2 cellular contexts compared by ENCODE assay signal in genomic region chr20:18679020-18679419, GRCh38.
TF ChIP-seq lines count a peak whose summit lies in the region.

No MANE protein-coding gene starts in this region.

TF ChIP-seq in GM23338, 12 proteins besides CTCF, POLR2A, EP300 and RAD21 (continued from another document):
- no peak for TF ChIP-seq REST (IDR thresholded peaks at IDR 0.05; ENCODE audit: unreplicated experiment)
- no peak for TF ChIP-seq JUNB (IDR thresholded peaks at IDR 0.05; ENCODE audit: unreplicated experiment)
- TF ChIP-seq ETS1 (IDR thresholded peaks at IDR 0.05): no peak
- no peak for TF ChIP-seq ZNF114 (CRISPR knock-in tag; IDR thresholded peaks at IDR 0.05)
- TF ChIP-seq, protein P1, sequence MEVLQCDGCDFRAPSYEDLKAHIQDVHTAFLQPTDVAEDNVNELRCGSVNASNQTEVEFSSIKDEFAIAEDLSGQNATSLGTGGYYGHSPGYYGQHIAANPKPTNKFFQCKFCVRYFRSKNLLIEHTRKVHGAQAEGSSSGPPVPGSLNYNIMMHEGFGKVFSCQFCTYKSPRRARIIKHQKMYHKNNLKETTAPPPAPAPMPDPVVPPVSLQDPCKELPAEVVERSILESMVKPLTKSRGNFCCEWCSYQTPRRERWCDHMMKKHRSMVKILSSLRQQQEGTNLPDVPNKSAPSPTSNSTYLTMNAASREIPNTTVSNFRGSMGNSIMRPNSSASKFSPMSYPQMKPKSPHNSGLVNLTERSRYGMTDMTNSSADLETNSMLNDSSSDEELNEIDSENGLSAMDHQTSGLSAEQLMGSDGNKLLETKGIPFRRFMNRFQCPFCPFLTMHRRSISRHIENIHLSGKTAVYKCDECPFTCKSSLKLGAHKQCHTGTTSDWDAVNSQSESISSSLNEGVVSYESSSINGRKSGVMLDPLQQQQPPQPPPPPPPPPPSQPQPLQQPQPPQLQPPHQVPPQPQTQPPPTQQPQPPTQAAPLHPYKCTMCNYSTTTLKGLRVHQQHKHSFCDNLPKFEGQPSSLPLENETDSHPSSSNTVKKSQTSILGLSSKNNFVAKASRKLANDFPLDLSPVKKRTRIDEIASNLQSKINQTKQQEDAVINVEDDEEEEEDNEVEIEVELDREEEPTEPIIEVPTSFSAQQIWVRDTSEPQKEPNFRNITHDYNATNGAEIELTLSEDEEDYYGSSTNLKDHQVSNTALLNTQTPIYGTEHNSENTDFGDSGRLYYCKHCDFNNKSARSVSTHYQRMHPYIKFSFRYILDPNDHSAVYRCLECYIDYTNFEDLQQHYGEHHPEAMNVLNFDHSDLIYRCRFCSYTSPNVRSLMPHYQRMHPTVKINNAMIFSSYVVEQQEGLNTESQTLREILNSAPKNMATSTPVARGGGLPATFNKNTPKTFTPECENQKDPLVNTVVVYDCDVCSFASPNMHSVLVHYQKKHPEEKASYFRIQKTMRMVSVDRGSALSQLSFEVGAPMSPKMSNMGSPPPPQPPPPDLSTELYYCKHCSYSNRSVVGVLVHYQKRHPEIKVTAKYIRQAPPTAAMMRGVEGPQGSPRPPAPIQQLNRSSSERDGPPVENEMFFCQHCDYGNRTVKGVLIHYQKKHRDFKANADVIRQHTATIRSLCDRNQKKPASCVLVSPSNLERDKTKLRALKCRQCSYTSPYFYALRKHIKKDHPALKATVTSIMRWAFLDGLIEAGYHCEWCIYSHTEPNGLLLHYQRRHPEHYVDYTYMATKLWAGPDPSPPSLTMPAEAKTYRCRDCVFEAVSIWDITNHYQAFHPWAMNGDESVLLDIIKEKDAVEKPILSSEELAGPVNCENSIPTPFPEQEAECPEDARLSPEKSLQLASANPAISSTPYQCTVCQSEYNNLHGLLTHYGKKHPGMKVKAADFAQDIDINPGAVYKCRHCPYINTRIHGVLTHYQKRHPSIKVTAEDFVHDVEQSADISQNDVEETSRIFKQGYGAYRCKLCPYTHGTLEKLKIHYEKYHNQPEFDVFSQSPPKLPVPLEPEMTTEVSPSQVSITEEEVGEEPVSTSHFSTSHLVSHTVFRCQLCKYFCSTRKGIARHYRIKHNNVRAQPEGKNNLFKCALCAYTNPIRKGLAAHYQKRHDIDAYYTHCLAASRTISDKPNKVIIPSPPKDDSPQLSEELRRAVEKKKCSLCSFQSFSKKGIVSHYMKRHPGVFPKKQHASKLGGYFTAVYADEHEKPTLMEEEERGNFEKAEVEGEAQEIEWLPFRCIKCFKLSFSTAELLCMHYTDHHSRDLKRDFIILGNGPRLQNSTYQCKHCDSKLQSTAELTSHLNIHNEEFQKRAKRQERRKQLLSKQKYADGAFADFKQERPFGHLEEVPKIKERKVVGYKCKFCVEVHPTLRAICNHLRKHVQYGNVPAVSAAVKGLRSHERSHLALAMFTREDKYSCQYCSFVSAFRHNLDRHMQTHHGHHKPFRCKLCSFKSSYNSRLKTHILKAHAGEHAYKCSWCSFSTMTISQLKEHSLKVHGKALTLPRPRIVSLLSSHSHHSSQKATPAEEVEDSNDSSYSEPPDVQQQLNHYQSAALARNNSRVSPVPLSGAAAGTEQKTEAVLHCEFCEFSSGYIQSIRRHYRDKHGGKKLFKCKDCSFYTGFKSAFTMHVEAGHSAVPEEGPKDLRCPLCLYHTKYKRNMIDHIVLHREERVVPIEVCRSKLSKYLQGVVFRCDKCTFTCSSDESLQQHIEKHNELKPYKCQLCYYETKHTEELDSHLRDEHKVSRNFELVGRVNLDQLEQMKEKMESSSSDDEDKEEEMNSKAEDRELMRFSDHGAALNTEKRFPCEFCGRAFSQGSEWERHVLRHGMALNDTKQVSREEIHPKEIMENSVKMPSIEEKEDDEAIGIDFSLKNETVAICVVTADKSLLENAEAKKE (CRISPR knock-in tag; IDR thresholded peaks at IDR 0.05): no peak
- TF ChIP-seq CREB1 (CRISPR knock-in tag; IDR thresholded peaks at IDR 0.05; ENCODE audit: low read depth): no peak
- no peak for TF ChIP-seq ZNF331 (CRISPR knock-in tag; IDR thresholded peaks at IDR 0.05; ENCODE audit: low read depth)
- no peak for TF ChIP-seq POLR2AphosphoS5 (IDR thresholded peaks at IDR 0.05; ENCODE audit: low read depth)
- no peak for TF ChIP-seq NANOG (IDR thresholded peaks at IDR 0.05; ENCODE audit: borderline replicate concordance)
- no peak for TF ChIP-seq EZH2phosphoT487 (IDR thresholded peaks at IDR 0.05; ENCODE audit: unreplicated experiment)
- TF ChIP-seq STAT1 (IDR thresholded peaks at IDR 0.05; ENCODE audit: unreplicated experiment): no peak

TF ChIP-seq in GM12878, 131 proteins besides CTCF, POLR2A, EP300 and RAD21 (continued from another document):
- TF ChIP-seq PAX5 (IDR thresholded peaks at IDR 0.05; ENCODE audit: borderline replicate concordance, low read depth, low read length): no peak
- no peak for TF ChIP-seq NBN (IDR thresholded peaks at IDR 0.05)
- peak; percentile 67 for TF ChIP-seq MXI1 (IDR thresholded peaks at IDR 0.05; ENCODE audit: low read depth, low read length)
- TF ChIP-seq RUNX3 (IDR thresholded peaks at IDR 0.05; ENCODE audit: low read length): peak; percentile 33; the same call in 1 of the 2 replicates
- TF ChIP-seq, protein P2, sequence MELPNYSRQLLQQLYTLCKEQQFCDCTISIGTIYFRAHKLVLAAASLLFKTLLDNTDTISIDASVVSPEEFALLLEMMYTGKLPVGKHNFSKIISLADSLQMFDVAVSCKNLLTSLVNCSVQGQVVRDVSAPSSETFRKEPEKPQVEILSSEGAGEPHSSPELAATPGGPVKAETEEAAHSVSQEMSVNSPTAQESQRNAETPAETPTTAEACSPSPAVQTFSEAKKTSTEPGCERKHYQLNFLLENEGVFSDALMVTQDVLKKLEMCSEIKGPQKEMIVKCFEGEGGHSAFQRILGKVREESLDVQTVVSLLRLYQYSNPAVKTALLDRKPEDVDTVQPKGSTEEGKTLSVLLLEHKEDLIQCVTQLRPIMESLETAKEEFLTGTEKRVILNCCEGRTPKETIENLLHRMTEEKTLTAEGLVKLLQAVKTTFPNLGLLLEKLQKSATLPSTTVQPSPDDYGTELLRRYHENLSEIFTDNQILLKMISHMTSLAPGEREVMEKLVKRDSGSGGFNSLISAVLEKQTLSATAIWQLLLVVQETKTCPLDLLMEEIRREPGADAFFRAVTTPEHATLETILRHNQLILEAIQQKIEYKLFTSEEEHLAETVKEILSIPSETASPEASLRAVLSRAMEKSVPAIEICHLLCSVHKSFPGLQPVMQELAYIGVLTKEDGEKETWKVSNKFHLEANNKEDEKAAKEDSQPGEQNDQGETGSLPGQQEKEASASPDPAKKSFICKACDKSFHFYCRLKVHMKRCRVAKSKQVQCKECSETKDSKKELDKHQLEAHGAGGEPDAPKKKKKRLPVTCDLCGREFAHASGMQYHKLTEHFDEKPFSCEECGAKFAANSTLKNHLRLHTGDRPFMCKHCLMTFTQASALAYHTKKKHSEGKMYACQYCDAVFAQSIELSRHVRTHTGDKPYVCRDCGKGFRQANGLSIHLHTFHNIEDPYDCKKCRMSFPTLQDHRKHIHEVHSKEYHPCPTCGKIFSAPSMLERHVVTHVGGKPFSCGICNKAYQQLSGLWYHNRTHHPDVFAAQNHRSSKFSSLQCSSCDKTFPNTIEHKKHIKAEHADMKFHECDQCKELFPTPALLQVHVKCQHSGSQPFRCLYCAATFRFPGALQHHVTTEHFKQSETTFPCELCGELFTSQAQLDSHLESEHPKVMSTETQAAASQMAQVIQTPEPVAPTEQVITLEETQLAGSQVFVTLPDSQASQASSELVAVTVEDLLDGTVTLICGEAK (IDR thresholded peaks at IDR 0.05; ENCODE audit: borderline replicate concordance): 0 out of 2 replicates have a peak, but pooled peaks have one; percentile 25
